Comparison of ENCODE assay signal across 1 cellular context in the genomic region with DNA sequence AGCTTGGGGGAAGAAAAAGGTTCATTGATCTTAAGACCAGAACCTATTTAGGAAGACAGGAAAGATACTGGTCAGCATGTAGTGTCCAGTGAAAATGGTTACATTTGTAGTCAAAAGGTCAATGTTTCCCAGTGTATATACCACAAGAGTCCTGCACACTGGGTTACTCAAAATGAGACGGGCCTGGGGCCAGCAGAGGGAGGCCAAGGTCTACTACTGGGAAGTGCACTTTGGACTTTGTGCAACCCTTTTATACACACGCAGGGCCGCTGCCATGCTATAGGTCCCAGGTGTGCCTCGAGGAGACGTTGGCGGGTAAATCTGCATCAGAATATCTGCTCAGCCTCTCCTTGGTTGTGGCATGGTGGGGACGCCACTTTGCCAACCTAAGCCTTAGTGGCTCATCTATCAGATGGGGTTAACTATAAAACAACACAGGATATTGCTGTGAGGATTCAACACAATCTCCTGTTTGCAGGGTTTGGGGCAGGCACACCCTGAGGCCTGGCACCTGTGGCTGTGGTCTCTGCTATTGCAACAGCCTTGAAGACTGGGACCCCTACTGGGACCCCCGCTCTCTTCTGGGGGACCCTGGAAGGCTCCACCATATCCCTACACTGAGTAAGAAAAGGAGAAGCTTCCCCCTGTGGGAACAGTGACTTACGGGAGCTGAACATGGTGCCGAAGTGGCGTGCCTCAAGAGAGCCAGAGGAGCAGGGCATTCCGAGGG.
TF ChIP-seq lines count a peak whose summit lies in the region.

No MANE protein-coding gene starts in this region.

TF ChIP-seq in liver, 16 proteins besides CTCF, POLR2A, EP300 and RAD21 (continued from another document):
- TF ChIP-seq HNF4G (IDR thresholded peaks at IDR 0.05) (peak; percentile 93), RXRA (IDR thresholded peaks at IDR 0.05) (peak; percentile 80 to 89), ATF3 (IDR thresholded peaks at IDR 0.05) (no peak), FOXA1 (IDR thresholded peaks at IDR 0.05) (peak; percentile 62), YY1 (IDR thresholded peaks at IDR 0.05) (peak; percentile 85), GABPA (IDR thresholded peaks at IDR 0.05 in 1 of 2, conservative IDR thresholded peaks at IDR 0.05 in 1 of 2) (no peak), NR2F2 (IDR thresholded peaks at IDR 0.05) (no peak)
